In the genomic region with DNA sequence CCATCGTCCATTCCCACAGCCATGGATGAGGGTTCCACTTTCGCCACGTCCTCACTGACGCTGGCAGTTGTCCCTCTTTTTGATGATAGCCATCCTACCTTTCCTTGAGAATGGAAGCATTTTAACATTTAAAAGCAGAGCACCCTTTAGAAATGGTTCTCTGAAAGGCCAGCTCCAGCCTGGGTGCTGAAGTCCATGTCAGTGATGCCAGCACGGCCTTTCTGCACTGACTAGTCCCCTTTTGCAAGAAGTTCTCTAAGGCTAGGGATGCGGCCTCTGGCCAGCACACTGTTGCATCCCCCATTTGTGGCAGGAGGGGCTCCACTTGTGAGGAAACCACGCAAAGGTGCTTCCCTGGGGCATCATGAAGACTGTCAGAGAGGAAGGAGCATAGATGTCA, we compare ENCODE assay signal across 15 cellular contexts.
DNase-seq lines count a peak whose midpoint lies in the region; ATAC-seq and TF ChIP-seq lines count a peak whose summit lies in the region.
"Had no signal": no experiment of that assay in that cellular context is flagged by ENCODE, and none has a peak within 500 bp of the region (broad histone marks: within the 10 kb centered on the region; RNA-seq: fewer than 3 reads in every experiment).

No MANE protein-coding gene starts in this region.

- TF ChIP-seq POLR2A in body of pancreas (IDR thresholded peaks at IDR 0.05) = no peak

- H3K27ac ChIP-seq in body of pancreas (peak overlapping the region in 3 of 4 donors; percentile 12 to 40 (median 20)), upper lobe of right lung (no peak overlapping the region)
- H3K27ac ChIP-seq: A549, GM23248 had no signal

- WGBS in body of pancreas, 2 donors = 94 to 95% methylated on average over 7 of the region's 7 CpGs

- H3K27me3 ChIP-seq in body of pancreas = no peaks in the 10 kb centered on the region
- H3K27me3 ChIP-seq in upper lobe of right lung = no peaks in the 10 kb centered on the region
- no peaks in the 10 kb centered on the region for H3K27me3 ChIP-seq in MG63
- H3K27me3 ChIP-seq: BE2C had no signal

- ATAC-seq in body of pancreas (no peak), left lobe of liver (peak; percentile 50), upper lobe of right lung (no peak), GM21576 (IDR thresholded peaks at IDR 0.05; ENCODE audit: unreplicated experiment) (no peak)
- ATAC-seq: A549, HCT116 had no signal

- H3K36me3 ChIP-seq in body of pancreas (replicated peaks in 1 of 2; ENCODE audit: insufficient read depth in 1 of 2, low read depth in 2 of 2) (no peaks in the 10 kb centered on the region), upper lobe of right lung (no peaks in the 10 kb centered on the region), MG63 (no peaks in the 10 kb centered on the region)
- H3K36me3 ChIP-seq: BE2C had no signal

- H3K4me3 ChIP-seq in body of pancreas = no peak overlapping the region
- H3K4me3 ChIP-seq in upper lobe of right lung = no peak overlapping the region
- no peak overlapping the region for H3K4me3 ChIP-seq in MG63
- H3K4me3 ChIP-seq: A549, GM23248 had no signal

- peak in 1 of 4 donors; percentile 6 for DNase-seq in body of pancreas
- no peak for DNase-seq in left lobe of liver (ENCODE audit: low spot score)
- DNase-seq in posterior vena cava (ENCODE audit: low spot score) = peak; percentile 69
- DNase-seq in upper lobe of right lung = peak; percentile 48
- DNase-seq in activated naive CD4-positive, alpha-beta T cell (lab: John Stamatoyannopoulos, UW) = no peak
- DNase-seq in MG63 = no peak
- DNase-seq: BE2C; CD8-positive, alpha-beta memory T cell; DND-41; GDM1; GM23248 had no signal

- H3K4me1 ChIP-seq in body of pancreas (peaks cover 17% of the 10 kb centered on the region), upper lobe of right lung (no peaks in the 10 kb centered on the region)
- H3K4me1 ChIP-seq: A549, BE2C had no signal

- TF ChIP-seq CTCF in body of pancreas (IDR thresholded peaks at IDR 0.05) (no peak), upper lobe of right lung (IDR thresholded peaks at IDR 0.05) (no peak)

- intact Hi-C loops in body of pancreas (cut with DNase I) (loop anchor here (10.0 kb wide), 1 partner anchor 447 kb away; no protein-coding TSS in a partner anchor), posterior vena cava (cut with DNase I) (no loop called here), upper lobe of right lung (cut with DNase I) (no loop called here)

- H3K9me3 ChIP-seq in body of pancreas (no peaks in the 10 kb centered on the region), upper lobe of right lung (no peaks in the 10 kb centered on the region), MG63 (no peaks in the 10 kb centered on the region)
- H3K9me3 ChIP-seq: A549, BE2C, Caco-2 had no signal

Comparison
In these comparisons a context has a peak if more than half of its experiments do, and no peak if none do; other contexts are left out.
1. DNase-seq: peak in posterior vena cava (single experiment) and upper lobe of right lung (single experiment); none in left lobe of liver (single experiment), activated naive CD4-positive, alpha-beta T cell (0 of 4) and MG63 (single experiment).